Comparison of ENCODE assay signal across 20 cellular contexts in genomic region chr17:64458756-64459155, GRCh38. TPM values are rescaled to one million over a fixed set of nuclear protein-coding genes. Genes with fewer than 3 reads are reported as not detected.
DNase-seq lines count a peak whose midpoint lies in the region; ATAC-seq and TF ChIP-seq lines count a peak whose summit lies in the region.
"Had no signal": no experiment of that assay in that cellular context is flagged by ENCODE, and none has a peak within 500 bp of the region (broad histone marks: within the 10 kb centered on the region; RNA-seq: fewer than 3 reads in every experiment).

No MANE protein-coding gene starts in this region.

- H3K36me3 Mint-ChIP-seq in memory B cell: peaks cover 19% of the 10 kb centered on the region
- peaks cover 11% of the 10 kb centered on the region for H3K36me3 Mint-ChIP-seq in stimulated activated memory B cell treated with anti-CD40 and anti-IgM and Interleukin-4, amounts not matched to agents 10 μg/mL and 1 μg/mL and 100 μg/mL, for 72 hours
- no peaks in the 10 kb centered on the region for H3K36me3 Mint-ChIP-seq in activated naive CD8-positive, alpha-beta T cell treated with anti-CD3 and anti-CD28 coated beads, Interleukin-2, amount 50 U/mL, for 24 hours (ENCODE audit: low read depth)

- H3K4me3 Mint-ChIP-seq in memory B cell: peak overlapping the region; percentile 46
- no peak overlapping the region for H3K4me3 Mint-ChIP-seq in stimulated activated memory B cell treated with anti-CD40 and anti-IgM and Interleukin-4, amounts not matched to agents 10 μg/mL and 1 μg/mL and 100 μg/mL, for 72 hours
- no peak overlapping the region for H3K4me3 Mint-ChIP-seq in activated naive CD8-positive, alpha-beta T cell treated with anti-CD3 and anti-CD28 coated beads, Interleukin-2, amount 50 U/mL, for 24 hours
- H3K4me3 Mint-ChIP-seq: CD14-positive monocyte had no signal

- H3K4me1 ChIP-seq in BLaER1: peaks cover 53% of the 10 kb centered on the region
- peaks cover 13% of the 10 kb centered on the region for H3K4me1 ChIP-seq in PC-9 (replicated peaks; ENCODE audit: insufficient read depth)
- no peaks in the 10 kb centered on the region for H3K4me1 ChIP-seq in prostate gland (replicated peaks)

- CTCF ChIA-PET in PC-9 (lab: Charles Lee): interaction anchor here (1.1 kb wide), 1 partner anchor 37 kb away, joined by 3 read pairs; no protein-coding TSS in a partner anchor

- intact Hi-C loops in PC-9 (cut with micrococcal nuclease; ENCODE audit: unreplicated experiment): no loop called here
- intact Hi-C loops in prostate gland (cut with DNase I): no loop called here

- POLR2A ChIA-PET in PC-9 (lab: Charles Lee; ENCODE audit: unreplicated experiment): interaction anchor here (0.7 kb wide), 1 partner anchor 46 kb away, joined by 6 read pairs; no protein-coding TSS in a partner anchor

- no peak overlapping the region for H3K27ac Mint-ChIP-seq in memory B cell
- H3K27ac Mint-ChIP-seq in stimulated activated memory B cell treated with anti-CD40 and anti-IgM and Interleukin-4, amounts not matched to agents 10 μg/mL and 1 μg/mL and 100 μg/mL, for 72 hours: peak overlapping the region; percentile 82
- no peak overlapping the region for H3K27ac Mint-ChIP-seq in activated naive CD8-positive, alpha-beta T cell treated with anti-CD3 and anti-CD28 coated beads, Interleukin-2, amount 50 U/mL, for 24 hours

- DNase-seq in PC-9 (no peak), memory B cell (ENCODE audit: low spot score in 2 of 2) (no peak), prostate gland (ENCODE audit: low spot score) (no peak), NOMO-1 (lab: John Stamatoyannopoulos, UW; ENCODE audit: unreplicated experiment in 2 of 2) (no peak)
- no peak for DNase-seq in activated naive CD8-positive, alpha-beta T cell treated with anti-CD3 and anti-CD28 coated beads, Interleukin-2, amount 50 U/mL, for 24 hours
- DNase-seq: DMS79 treated with DMSO at 0.1 percent for 48 hours; H7; NCI-H1092 treated with DMSO at 0.1 percent for 48 hours; NCI-H146; NCI-H2081; NCI-H446 treated with DMSO at 0.1 percent for 48 hours; NCI-H748 treated with DMSO at 0.1 percent for 48 hours; NK-92 treated with Interleukin-12 subunit alpha and Interleukin-12 subunit beta, amount 100 ng/mL, for 24 hours; RPMI8226; SHP77 treated with DMSO at 0.1 percent for 48 hours had no signal

- H3K27me3 ChIP-seq in BLaER1 (no peaks in the 10 kb centered on the region), PC-9 (ENCODE audit: insufficient read depth, low read depth) (no peaks in the 10 kb centered on the region), prostate gland (replicated peaks; ENCODE audit: insufficient read depth) (no peaks in the 10 kb centered on the region)

- TF ChIP-seq CTCF in PC-9 (conservative IDR thresholded peaks at IDR 0.05) (no peak), prostate gland (IDR thresholded peaks at IDR 0.05) (no peak)

- peaks cover 12% of the 10 kb centered on the region; the same call in 1 of the 2 replicates for H3F3A ChIP-seq in PC-9 (ENCODE audit: insufficient read depth, low read depth)

- no peaks in the 10 kb centered on the region for H4K20me1 ChIP-seq in BLaER1
- H4K20me1 ChIP-seq in PC-9 (ENCODE audit: insufficient read depth): no peaks in the 10 kb centered on the region

- H3K9me2 ChIP-seq in PC-9 (ENCODE audit: insufficient read depth): no peaks in the 10 kb centered on the region

- H3K4me1 Mint-ChIP-seq in memory B cell: peaks cover 29% of the 10 kb centered on the region
- H3K4me1 Mint-ChIP-seq in stimulated activated memory B cell treated with anti-CD40 and anti-IgM and Interleukin-4, amounts not matched to agents 10 μg/mL and 1 μg/mL and 100 μg/mL, for 72 hours: peaks cover 43% of the 10 kb centered on the region
- peaks cover 18% of the 10 kb centered on the region for H3K4me1 Mint-ChIP-seq in activated naive CD8-positive, alpha-beta T cell treated with anti-CD3 and anti-CD28 coated beads, Interleukin-2, amount 50 U/mL, for 24 hours

- H3K4me3 ChIP-seq in BLaER1: no peak overlapping the region
- no peak overlapping the region for H3K4me3 ChIP-seq in PC-9
- H3K4me3 ChIP-seq in prostate gland: no peak overlapping the region

- H3K79me2 ChIP-seq in PC-9 (ENCODE audit: low read depth): no peaks in the 10 kb centered on the region

- peaks cover 16% of the 10 kb centered on the region for H3K9me3 ChIP-seq in BLaER1
- no peaks in the 10 kb centered on the region for H3K9me3 ChIP-seq in PC-9 (ENCODE audit: insufficient read depth, low read depth)
- H3K9me3 ChIP-seq in prostate gland: no peaks in the 10 kb centered on the region

- no peaks in the 10 kb centered on the region for H3K27me3 Mint-ChIP-seq in memory B cell
- H3K27me3 Mint-ChIP-seq in stimulated activated memory B cell treated with anti-CD40 and anti-IgM and Interleukin-4, amounts not matched to agents 10 μg/mL and 1 μg/mL and 100 μg/mL, for 72 hours: no peaks in the 10 kb centered on the region
- no peaks in the 10 kb centered on the region for H3K27me3 Mint-ChIP-seq in activated naive CD8-positive, alpha-beta T cell treated with anti-CD3 and anti-CD28 coated beads, Interleukin-2, amount 50 U/mL, for 24 hours

- no peaks in the 10 kb centered on the region for H3K9me3 Mint-ChIP-seq in memory B cell
- no peaks in the 10 kb centered on the region for H3K9me3 Mint-ChIP-seq in stimulated activated memory B cell treated with anti-CD40 and anti-IgM and Interleukin-4, amounts not matched to agents 10 μg/mL and 1 μg/mL and 100 μg/mL, for 72 hours
- no peaks in the 10 kb centered on the region for H3K9me3 Mint-ChIP-seq in activated naive CD8-positive, alpha-beta T cell treated with anti-CD3 and anti-CD28 coated beads, Interleukin-2, amount 50 U/mL, for 24 hours

- H3K27ac ChIP-seq in BLaER1 (peak overlapping the region; percentile 85), PC-9 (peak overlapping the region; percentile 56), prostate gland (no peak overlapping the region)

- no peak for TF ChIP-seq POLR2A in prostate gland (IDR thresholded peaks at IDR 0.05)

- H3K36me3 ChIP-seq in BLaER1 (peaks cover 50% of the 10 kb centered on the region), PC-9 (ENCODE audit: low read depth) (0 out of 2 replicates have a peak, but pooled peaks cover 4% of the 10 kb centered on the region), prostate gland (no peaks in the 10 kb centered on the region)

- no peak for ATAC-seq in memory B cell (ENCODE audit: low read depth)
- no peak for ATAC-seq in stimulated activated memory B cell treated with anti-CD40 and anti-IgM and Interleukin-4, amounts not matched to agents 10 μg/mL and 1 μg/mL and 100 μg/mL, for 72 hours
- ATAC-seq in activated naive CD8-positive, alpha-beta T cell treated with anti-CD3 and anti-CD28 coated beads, Interleukin-2, amount 50 U/mL, for 24 hours: no peak
- ATAC-seq in GM21515 (IDR thresholded peaks at IDR 0.05; ENCODE audit: unreplicated experiment): no peak

- H2AFZ ChIP-seq in PC-9: no peak overlapping the region

- 76% methylated on average over 8 of the region's 8 CpGs for WGBS in prostate gland

- H3K4me2 ChIP-seq in BLaER1 (peak overlapping the region; percentile 53), PC-9 (peak overlapping the region; percentile 7; the same call in 1 of the 2 replicates)

- H3K9ac ChIP-seq in BLaER1: no peak overlapping the region

- BruUV-seq in PC-9 (replicated peaks; lab: Mats Ljungman, UMichigan): no TSS peak

RNA-seq across cellular contexts. Expression of gene MILR1, which starts 9.8 kb away (rescaled TPM):
- total RNA-seq in PC-9 (2021): 22.9 and 25.6 TPM in 2 replicates
- total RNA-seq in prostate gland: 1 to 10 TPM in 1 of 2 donors, under 1 TPM in 1; 0.77 to 4.3 TPM
- total RNA-seq: A673 had no signal

RNA-seq across cellular contexts. Expression of gene POLG2, which starts 38.1 kb away (rescaled TPM):
- total RNA-seq in PC-9 (2021): 23.3 and 32.7 TPM in 2 replicates
- total RNA-seq in prostate gland: 1 to 10 TPM; 5.3 to 9.7 TPM

RNA-seq across cellular contexts. Expression of gene DDX5, which starts 47.3 kb away (rescaled TPM):
- total RNA-seq in PC-9 (2021) (375 and 402 TPM in 2 replicates), prostate gland (1,000 to 10,000 TPM; 1,009 to 1,102 TPM)

RNA-seq across cellular contexts. Expression of gene CEP95, which starts 48.0 kb away (rescaled TPM):
- total RNA-seq in PC-9 (2021) (56.0 and 57.2 TPM in 2 replicates), prostate gland (10 to 100 TPM; 26.8 to 50.6 TPM)

Comparison
In these comparisons a context has a peak if more than half of its experiments do, and no peak if none do; other contexts are left out.
1. H3K27ac ChIP-seq: peak in BLaER1 (single experiment) and PC-9 (single experiment); none in prostate gland (0 of 2).